Comparison of ENCODE assay signal across 22 cellular contexts in the genomic region with DNA sequence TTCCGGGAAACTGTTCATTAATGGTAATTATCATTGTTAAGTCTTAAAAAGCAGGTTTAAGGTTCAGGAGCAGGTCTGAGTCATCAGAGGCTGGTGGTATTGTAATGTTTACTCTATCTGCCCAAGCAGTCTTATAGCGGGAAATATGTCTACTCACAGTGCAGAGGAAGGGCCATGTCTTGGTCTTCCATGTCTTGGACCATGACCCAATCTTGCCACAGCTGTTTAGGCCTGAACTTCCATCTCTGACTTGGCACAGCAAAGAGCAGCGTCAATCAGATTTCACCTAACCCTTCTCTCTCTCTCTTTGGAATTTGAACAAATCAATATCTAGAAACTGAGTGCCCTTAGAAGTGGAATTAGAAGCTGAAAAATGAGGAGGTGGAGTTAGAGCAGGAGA. TPM values are rescaled to one million over a fixed set of nuclear protein-coding genes. Genes with fewer than 3 reads are reported as not detected.
DNase-seq lines count a peak whose midpoint lies in the region; ATAC-seq and TF ChIP-seq lines count a peak whose summit lies in the region.
"Had no signal": no experiment of that assay in that cellular context is flagged by ENCODE, and none has a peak within 500 bp of the region (broad histone marks: within the 10 kb centered on the region; RNA-seq: fewer than 3 reads in every experiment).

No MANE protein-coding gene starts in this region.

- no peak overlapping the region for H3K4me3 ChIP-seq in PC-3 (ENCODE audit: low read length)
- no peak overlapping the region for H3K4me3 ChIP-seq in choroid plexus epithelial cell (ENCODE audit: low read depth, low read length)
- H3K4me3 ChIP-seq in lung = peak overlapping the region; percentile 6
- H3K4me3 ChIP-seq: coronary artery, ovary had no signal

- WGBS in lung, 2 donors = 95 to 96% methylated on average over 3 of the region's 3 CpGs

- POLR2A ChIA-PET in PC-3 (lab: Charles Lee; ENCODE audit: unreplicated experiment) = no interaction called here

- no peak overlapping the region for H3K9ac ChIP-seq in PC-3 (ENCODE audit: low read length)

- peak overlapping the region; percentile 43 for H3K4me2 ChIP-seq in PC-3 (ENCODE audit: low read length)

- TF ChIP-seq CTCF in PC-3 (conservative IDR thresholded peaks at IDR 0.05; ENCODE audit: low read depth, low read length) = no peak
- TF ChIP-seq CTCF in choroid plexus epithelial cell (conservative IDR thresholded peaks at IDR 0.05; ENCODE audit: low read depth, low read length) = no peak
- no peak for TF ChIP-seq CTCF in lung (IDR thresholded peaks at IDR 0.05; ENCODE audit: control extremely low read depth, extremely low read depth)

- H2AFZ ChIP-seq in PC-3 (ENCODE audit: low read length) = no peak overlapping the region

- CTCF ChIA-PET in PC-3 (lab: Charles Lee) = no interaction called here

- H3K9me3 ChIP-seq in PC-3 (ENCODE audit: low read length) = no peaks in the 10 kb centered on the region
- H3K9me3 ChIP-seq in lung (ENCODE audit: control insufficient read depth in 2 of 2, insufficient read depth in 1 of 2, low read length in 1 of 2) = no peaks in the 10 kb centered on the region
- H3K9me3 ChIP-seq: ovary had no signal

- DNase-seq in EL (peak; percentile 31), PC-3 (peak; percentile 60), choroid plexus epithelial cell (ENCODE audit: low read depth) (peak; percentile 68), lung (ENCODE audit: low spot score) (no peak), superior temporal gyrus (ENCODE audit: extremely low spot score) (no peak), NCI-H128 (lab: John Stamatoyannopoulos, UW; ENCODE audit: unreplicated experiment) (no peak)
- DNase-seq: activated CD4-positive, alpha-beta T cell treated with anti-CD3 and anti-CD28 coated beads, Interleukin-2, amount 50 U/mL, for 4 hours; activated naive CD4-positive, alpha-beta T cell; aorta; CD4-positive, alpha-beta memory T cell; DND-41; glutamatergic neuron; left ventricle myocardium superior; NCI-H1694 treated with DMSO at 0.1 percent for 48 hours; NCI-H446; ovary; SHP77 treated with DMSO at 0.1 percent for 48 hours; stimulated activated CD4-positive, alpha-beta T cell treated with anti-CD3 and anti-CD28 coated beads, Interleukin-4, amount 100 ng/mL, for 1 hour; T-helper 1 cell had no signal

- no peaks in the 10 kb centered on the region for H3F3A ChIP-seq in PC-3 (ENCODE audit: low read length, unreplicated experiment)

- BruUV-seq in PC-3 (replicated peaks; lab: Mats Ljungman, UMichigan) = no TSS peak

- H3K36me3 ChIP-seq in PC-3 (ENCODE audit: low read depth, low read length) (no peaks in the 10 kb centered on the region), lung (ENCODE audit: control insufficient read depth in 2 of 2, insufficient read depth in 2 of 2, low read length in 2 of 2) (no peaks in the 10 kb centered on the region)
- H3K36me3 ChIP-seq: ovary had no signal

- peak; percentile 90 for ATAC-seq in PC-3
- no peak for ATAC-seq in lung (ENCODE audit: insufficient read depth, low FRiP score)
- no peak for ATAC-seq in GM21717 (IDR thresholded peaks at IDR 0.05; ENCODE audit: unreplicated experiment)
- no peak for ATAC-seq in HG03571 (IDR thresholded peaks at IDR 0.05; ENCODE audit: unreplicated experiment)
- ATAC-seq: left ventricle myocardium superior had no signal

- H3K27ac ChIP-seq in PC-3 (ENCODE audit: low read length) (peak overlapping the region; percentile 14; the same call in 1 of the 2 replicates), lung (ENCODE audit: low read depth in 1 of 2, low read length in 1 of 2) (no peak overlapping the region)
- H3K27ac ChIP-seq: coronary artery, ovary had no signal

- H4K20me1 ChIP-seq in PC-3 (ENCODE audit: low read length) = no peaks in the 10 kb centered on the region

- H3K79me2 ChIP-seq in PC-3 (ENCODE audit: low read length) = no peaks in the 10 kb centered on the region

- intact Hi-C loops in PC-3 (cut with micrococcal nuclease) = no loop called here

- peaks cover 25% of the 10 kb centered on the region for H3K4me1 ChIP-seq in PC-3 (ENCODE audit: insufficient read depth, low read length)
- H3K4me1 ChIP-seq in lung (ENCODE audit: control insufficient read depth in 2 of 2, insufficient read depth in 2 of 2, low read length in 2 of 2) = peaks cover 0 to 2% of the 10 kb centered on the region in 2 donors

- no peaks in the 10 kb centered on the region for H3K9me2 ChIP-seq in PC-3 (replicated peaks; ENCODE audit: low read length)

- H3K27me3 ChIP-seq in PC-3 (ENCODE audit: low read length) = no peaks in the 10 kb centered on the region
- H3K27me3 ChIP-seq in lung (ENCODE audit: control insufficient read depth, insufficient read depth) = no peaks in the 10 kb centered on the region
- H3K27me3 ChIP-seq: ovary had no signal

RNA-seq across cellular contexts. Expression of gene SLC2A12, which starts 25.8 kb away (rescaled TPM):
- total RNA-seq in PC-3 (2014; rRNA removed) (0.81 and 1.3 TPM in 2 replicates), lung (1 to 10 TPM; 1.5 to 6.8 TPM)
- polyA plus RNA-seq in lung = 1 to 10 TPM in 1 of 2 donors, under 1 TPM in 1; 0.48 to 1.2 TPM
- total RNA-seq: CD4-positive, alpha-beta memory T cell had no signal
- polyA plus RNA-seq: CD4-positive, alpha-beta memory T cell had no signal

Comparison
In these comparisons a context has a peak if more than half of its experiments do, and no peak if none do; other contexts are left out.
1. DNase-seq: peak in EL (single experiment), PC-3 (single experiment) and choroid plexus epithelial cell (single experiment); none in lung (single experiment), superior temporal gyrus (single experiment) and NCI-H128 (single experiment).